In genomic region chr1:210246447-210246846, GRCh38 we compare ENCODE assay signal across 1 cellular context.
TF ChIP-seq lines count a peak whose summit lies in the region.

No MANE protein-coding gene starts in this region.

TF ChIP-seq in GM12878, 131 proteins besides CTCF, POLR2A, EP300 and RAD21 (continued from another document):
- TF ChIP-seq CUX1 (IDR thresholded peaks at IDR 0.05; ENCODE audit: insufficient replicate concordance, low read depth, low read length) (no peak), REST (IDR thresholded peaks at IDR 0.05; ENCODE audit: low read depth, low read length) (no peak), CHD4 (IDR thresholded peaks at IDR 0.05) (no peak), MYB (IDR thresholded peaks at IDR 0.05; ENCODE audit: borderline replicate concordance, low read depth, low read length) (no peak), IKZF1 (conservative IDR thresholded peaks at IDR 0.05) (no peak), POLR2AphosphoS2 (IDR thresholded peaks at IDR 0.05; ENCODE audit: low read depth, low read length) (no peak)
